8 cellular contexts compared by ENCODE assay signal in the genomic region with DNA sequence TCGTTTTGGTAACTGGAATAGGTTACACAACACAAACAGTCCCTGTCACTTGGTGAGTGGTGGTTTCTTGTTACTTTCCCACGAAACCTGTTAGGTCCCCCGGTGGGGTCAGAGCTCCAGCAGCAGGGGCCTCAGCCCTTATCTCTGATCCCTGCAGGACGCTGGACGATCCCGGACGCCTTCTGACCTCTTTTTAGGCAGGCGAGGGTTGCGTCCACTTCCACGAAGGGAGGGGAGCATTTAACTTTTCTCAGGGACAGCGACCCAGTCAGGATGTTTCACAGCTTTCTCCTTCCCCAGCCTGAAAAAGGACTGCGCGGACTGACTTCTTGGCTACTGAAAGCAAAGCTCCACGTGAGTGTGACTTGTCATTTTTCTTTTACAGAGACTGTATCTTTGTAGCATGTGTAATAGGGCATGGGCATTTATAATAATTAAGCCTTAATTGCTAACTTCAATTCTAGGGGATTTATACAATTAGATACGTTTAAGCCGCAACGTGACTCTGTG. TPM values are rescaled to one million over a fixed set of nuclear protein-coding genes. Genes with fewer than 3 reads are reported as not detected.
DNase-seq lines count a peak whose midpoint lies in the region; ATAC-seq, FAIRE-seq and TF ChIP-seq lines count a peak whose summit lies in the region.

No MANE protein-coding gene starts in this region.

- peak overlapping the region; percentile 87 to 94 for H3K27ac Mint-ChIP-seq in activated naive CD4-positive, alpha-beta T cell treated with anti-CD3 and anti-CD28 coated beads, Interleukin-2, amount 50 U/mL, for 72 hours

- DNase-seq in COLO829 (ENCODE audit: low spot score): peak; percentile 25
- DNase-seq in activated naive CD4-positive, alpha-beta T cell treated with anti-CD3 and anti-CD28 coated beads, Interleukin-2, amount 50 U/mL, for 72 hours (ENCODE audit: low spot score in 2 of 2): no peak
- DNase-seq in iPS DF 6.9 (ENCODE audit: low read depth, low spot score): no peak
- DNase-seq in skeletal muscle cell (ENCODE audit: low read depth): no peak
- no peak for DNase-seq in stimulated activated CD4-positive, alpha-beta T cell treated with anti-CD3 and anti-CD28 coated beads, Interleukin-1b, Interleukin-23, amount 100 ng/mL, for 48 hours
- no peak for DNase-seq in NCI-H128 (lab: John Stamatoyannopoulos, UW; ENCODE audit: unreplicated experiment)
- DNase-seq in GM12891 (ENCODE audit: insufficient read length, low spot score): no peak

- peaks cover 35 to 60% of the 10 kb centered on the region in 2 donors for H3K36me3 Mint-ChIP-seq in activated naive CD4-positive, alpha-beta T cell treated with anti-CD3 and anti-CD28 coated beads, Interleukin-2, amount 50 U/mL, for 72 hours

- ATAC-seq in HG03354 (IDR thresholded peaks at IDR 0.05; ENCODE audit: poor library complexity, severe bottlenecking, unreplicated experiment): peak; percentile 18
- ATAC-seq in activated naive CD4-positive, alpha-beta T cell treated with anti-CD3 and anti-CD28 coated beads, Interleukin-2, amount 50 U/mL, for 72 hours: peak; percentile 34 to 35

- no peaks in the 10 kb centered on the region for H3K27me3 ChIP-seq in iPS DF 6.9 (ENCODE audit: control insufficient read depth, insufficient read depth, low read length)

- H3K4me3 ChIP-seq in iPS DF 6.9 (ENCODE audit: low read length) (peak overlapping the region; percentile 94; the same call in 1 of the 2 replicates), skeletal muscle cell (ENCODE audit: low read depth, low read length) (peak overlapping the region; percentile 92)

- no peaks in the 10 kb centered on the region for H3K9me3 ChIP-seq in iPS DF 6.9 (ENCODE audit: control insufficient read depth, insufficient read depth, low read length)

- peaks cover 0 to 16% of the 10 kb centered on the region in 2 donors for H3K9me3 Mint-ChIP-seq in activated naive CD4-positive, alpha-beta T cell treated with anti-CD3 and anti-CD28 coated beads, Interleukin-2, amount 50 U/mL, for 72 hours

- WGBS in iPS DF 6.9 (ENCODE audit: insufficient coverage, insufficient read length): no CpG with 5 or more reads among the region's 17 CpGs

- FAIRE-seq in GM12891 (lab: Jason Lieb, UNC): no peak

- H3K36me3 ChIP-seq in iPS DF 6.9 (ENCODE audit: control insufficient read depth, insufficient read depth, low read length): no peaks in the 10 kb centered on the region

- H3K27ac ChIP-seq in iPS DF 6.9 (ENCODE audit: low read length): no peak overlapping the region

- H3K4me1 ChIP-seq in iPS DF 6.9 (ENCODE audit: control insufficient read depth, insufficient read depth, low read length): no peaks in the 10 kb centered on the region

- TF ChIP-seq POLR2A in GM12891 (IDR thresholded peaks at IDR 0.05; ENCODE audit: low read depth, low read length): no peak

TF ChIP-seq in GM12891, 5 proteins besides CTCF, POLR2A, EP300 and RAD21:
- TF ChIP-seq POU2F2 (IDR thresholded peaks at IDR 0.05; ENCODE audit: low read depth, low read length) (no peak), POLR2AphosphoS5 (IDR thresholded peaks at IDR 0.05; ENCODE audit: low read depth, low read length) (no peak), PAX5 (IDR thresholded peaks at IDR 0.05; ENCODE audit: insufficient read depth, low read length, severe bottlenecking) (no peak), TAF1 (IDR thresholded peaks at IDR 0.05; ENCODE audit: low read depth, low read length) (no peak), SPI1 (IDR thresholded peaks at IDR 0.05; ENCODE audit: low read depth, low read length) (no peak)

RNA-seq across cellular contexts. Expression of gene ZNF234, which starts 0.7 kb away (rescaled TPM):
- 10 to 100 TPM in 1 of 2 donors, 1 to 10 TPM in 1; 9.3 to 10.8 TPM for total RNA-seq in activated naive CD4-positive, alpha-beta T cell treated with anti-CD3 and anti-CD28 coated beads, Interleukin-2, amount 50 U/mL, for 72 hours
- 3.2 TPM for polyA plus RNA-seq in GM12891 (2012; ENCODE audit: low read depth, missing spikeins)

RNA-seq across cellular contexts. Expression of gene ZNF226, which starts 22.8 kb away (rescaled TPM):
- 10 to 100 TPM; 12.2 to 14.6 TPM for total RNA-seq in activated naive CD4-positive, alpha-beta T cell treated with anti-CD3 and anti-CD28 coated beads, Interleukin-2, amount 50 U/mL, for 72 hours
- polyA plus RNA-seq in GM12891 (2012; ENCODE audit: low read depth, missing spikeins): 16.3 TPM

RNA-seq across cellular contexts. Expression of gene ZNF225, which starts 28.9 kb away (rescaled TPM):
- total RNA-seq in activated naive CD4-positive, alpha-beta T cell treated with anti-CD3 and anti-CD28 coated beads, Interleukin-2, amount 50 U/mL, for 72 hours: 1 to 10 TPM in 1 of 2 donors, under 1 TPM in 1; 0.96 to 2.7 TPM
- polyA plus RNA-seq in GM12891 (2012; ENCODE audit: low read depth, missing spikeins): 1.5 TPM

RNA-seq across cellular contexts. Expression of gene ZNF224, which starts 47.9 kb away (rescaled TPM):
- total RNA-seq in activated naive CD4-positive, alpha-beta T cell treated with anti-CD3 and anti-CD28 coated beads, Interleukin-2, amount 50 U/mL, for 72 hours: 10 to 100 TPM; 14.8 to 22.4 TPM
- polyA plus RNA-seq in GM12891 (2012; ENCODE audit: low read depth, missing spikeins): 11.2 TPM
